27 cellular contexts compared by ENCODE assay signal in the genomic region with DNA sequence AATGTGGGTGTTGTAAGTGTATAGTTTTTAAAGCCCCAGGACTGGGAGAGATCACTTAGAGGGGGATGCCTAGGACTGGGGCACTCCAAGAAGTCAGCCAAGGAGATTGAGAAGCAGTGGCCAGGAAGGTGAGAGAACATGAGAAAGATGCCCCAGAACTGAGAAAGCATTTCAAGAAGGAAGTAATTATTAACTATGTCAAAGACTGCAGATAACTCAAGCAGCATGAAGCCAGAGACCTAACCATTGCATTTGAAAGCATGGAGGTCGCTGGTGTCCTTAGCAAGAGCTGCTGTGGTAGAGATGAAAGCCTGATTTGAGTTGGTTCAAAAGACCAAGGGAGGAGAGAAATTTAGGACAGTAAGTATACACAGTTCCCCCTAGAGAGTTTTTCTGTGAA. TPM values are rescaled to one million over a fixed set of nuclear protein-coding genes. Genes with fewer than 3 reads are reported as not detected.
"Had no signal": no experiment of that assay in that cellular context is flagged by ENCODE, and none has a peak within 500 bp of the region (broad histone marks: within the 10 kb centered on the region; RNA-seq: fewer than 3 reads in every experiment).

No MANE protein-coding gene starts in this region.

- H3K27me3 Mint-ChIP-seq: naive thymus-derived CD4-positive, alpha-beta T cell; type B pancreatic cell had no signal

- H3K36me3 Mint-ChIP-seq: stimulated activated effector memory CD8-positive, alpha-beta T cell treated with anti-CD3 and anti-CD28 coated beads, Interleukin-12 subunit alpha, Interleukin-12 subunit beta, amount 100 ng/mL, for 72 hours; type B pancreatic cell had no signal

- ATAC-seq: gastroesophageal sphincter; left colon; left ventricle myocardium superior; right lobe of liver; stimulated activated effector memory CD8-positive, alpha-beta T cell treated with anti-CD3 and anti-CD28 coated beads, Interleukin-12 subunit alpha, Interleukin-12 subunit beta, amount 100 ng/mL, for 72 hours; stimulated activated naive CD8-positive, alpha-beta T cell treated with anti-CD3 and anti-CD28 coated beads, Interleukin-15, Interleukin-2, amounts not matched to agents 100 U/mL and 50 U/mL, for 24 hours had no signal

- H3K27me3 ChIP-seq: dorsolateral prefrontal cortex, esophagus squamous epithelium, gastroesophageal sphincter, right lobe of liver, suprapubic skin, thyroid gland had no signal

- H3K4me1 ChIP-seq: esophagus squamous epithelium, gastroesophageal sphincter, parathyroid adenoma, prostate gland, suprapubic skin had no signal

- H3K9me3 ChIP-seq: esophagus squamous epithelium, gastroesophageal sphincter, prostate gland, right lobe of liver, suprapubic skin, thyroid gland had no signal

- H3K36me3 ChIP-seq: esophagus squamous epithelium, gastroesophageal sphincter, prostate gland, right lobe of liver, suprapubic skin, thyroid gland had no signal

- FAIRE-seq: kidney had no signal

- H3K4me3 ChIP-seq: dorsolateral prefrontal cortex, esophagus squamous epithelium, gastroesophageal sphincter, lung, prostate gland, right lobe of liver, suprapubic skin, thyroid gland had no signal

- H3K79me2 ChIP-seq: parathyroid adenoma had no signal

- H3K27ac ChIP-seq: dorsolateral prefrontal cortex, esophagus squamous epithelium, gastroesophageal sphincter, parathyroid adenoma, prostate gland, right lobe of liver, suprapubic skin, thyroid gland had no signal

- DNase-seq: cortex of kidney; dorsolateral prefrontal cortex; effector CD8-positive, alpha-beta T cell; esophagus squamous epithelium; glutamatergic neuron; immature natural killer cell; kidney; left colon; left ventricle myocardium superior; mesendoderm; naive thymus-derived CD4-positive, alpha-beta T cell; nephron progenitor cell; retina; right lobe of liver; stimulated activated CD4-positive, alpha-beta T cell treated with anti-CD3 and anti-CD28 coated beads, Interleukin-4, amount 100 ng/mL, for 1 hour; stimulated activated CD8-positive, alpha-beta memory T cell treated with anti-CD3 and anti-CD28 coated beads, Interleukin-4, amount 100 ng/mL, for 48 hours; stimulated activated naive CD8-positive, alpha-beta T cell treated with anti-CD3 and anti-CD28 coated beads, Interleukin-15, Interleukin-2, amounts not matched to agents 100 U/mL and 50 U/mL, for 24 hours; thyroid gland had no signal

- H3K4me1 Mint-ChIP-seq: naive thymus-derived CD4-positive, alpha-beta T cell; nephron progenitor cell; stimulated activated effector memory CD8-positive, alpha-beta T cell treated with anti-CD3 and anti-CD28 coated beads, Interleukin-12 subunit alpha, Interleukin-12 subunit beta, amount 100 ng/mL, for 72 hours had no signal

- H3K27ac Mint-ChIP-seq: immature natural killer cell; naive thymus-derived CD4-positive, alpha-beta T cell; nephron progenitor cell; stimulated activated effector memory CD8-positive, alpha-beta T cell treated with anti-CD3 and anti-CD28 coated beads, Interleukin-12 subunit alpha, Interleukin-12 subunit beta, amount 100 ng/mL, for 72 hours; type B pancreatic cell had no signal

- H2AFZ ChIP-seq: parathyroid adenoma had no signal

- H3K9ac ChIP-seq: parathyroid adenoma had no signal

- H3K9me3 Mint-ChIP-seq: immature natural killer cell; nephron progenitor cell; stimulated activated effector memory CD8-positive, alpha-beta T cell treated with anti-CD3 and anti-CD28 coated beads, Interleukin-12 subunit alpha, Interleukin-12 subunit beta, amount 100 ng/mL, for 72 hours had no signal

- H3K4me3 Mint-ChIP-seq: immature natural killer cell; naive thymus-derived CD4-positive, alpha-beta T cell; nephron progenitor cell; stimulated activated effector memory CD8-positive, alpha-beta T cell treated with anti-CD3 and anti-CD28 coated beads, Interleukin-12 subunit alpha, Interleukin-12 subunit beta, amount 100 ng/mL, for 72 hours; type B pancreatic cell had no signal

RNA-seq across cellular contexts. Expression of gene SLC2A2, which starts 30.6 kb away (rescaled TPM):
- total RNA-seq: esophagus squamous epithelium; gastroesophageal sphincter; left colon; left ventricle myocardium superior; mononuclear cell; naive thymus-derived CD4-positive, alpha-beta T cell; omental fat pad; prostate gland; thyroid gland had no signal
- polyA plus RNA-seq: immature natural killer cell; lung; naive thymus-derived CD4-positive, alpha-beta T cell had no signal
